ENCODE assay signal across 38 cellular contexts in genomic region chr12:121371404-121371803, GRCh38.
"Had no signal": no experiment of that assay in that cellular context is flagged by ENCODE, and none has a peak within 500 bp of the region (broad histone marks: within the 10 kb centered on the region; RNA-seq: fewer than 3 reads in every experiment).

No MANE protein-coding gene starts in this region.

- H3K27ac ChIP-seq: body of pancreas, brain microvascular endothelial cell, breast epithelium, WERI-Rb-1 had no signal

- H3K4me3 ChIP-seq: body of pancreas, breast epithelium had no signal

- H3K36me3 ChIP-seq: brain microvascular endothelial cell, breast epithelium, WERI-Rb-1 had no signal

- ATAC-seq: activated CD4-positive, alpha-beta T cell treated with anti-CD3 and anti-CD28 coated beads for 36 hours; activated CD4-positive, CD25-positive, alpha-beta regulatory T cell treated with anti-CD3 and anti-CD28 coated beads, Interleukin-2, amount 50 U/mL, for 24 hours; activated CD8-positive, alpha-beta memory T cell treated with anti-CD3 and anti-CD28 coated beads, Interleukin-2, amount 10 ng/mL, durations not matched to agents 7 days and 5 days; activated CD8-positive, alpha-beta T cell treated with anti-CD3 and anti-CD28 coated beads, Interleukin-2, amount 10 ng/mL, durations not matched to agents 7 days and 5 days; activated naive CD8-positive, alpha-beta T cell treated with anti-CD3 and anti-CD28 coated beads, Interleukin-2, amount 50 U/mL, for 24 hours; body of pancreas; WTC11 had no signal

- H3K27ac Mint-ChIP-seq: activated CD4-positive, alpha-beta memory T cell treated with anti-CD3 and anti-CD28 coated beads, Interleukin-2, amount 10 ng/mL, durations not matched to agents 7 days and 5 days; activated CD4-positive, alpha-beta T cell treated with anti-CD3 and anti-CD28 coated beads for 36 hours; activated CD4-positive, alpha-beta T cell treated with anti-CD3 and anti-CD28 coated beads, Interleukin-2, amount 10 ng/mL, durations not matched to agents 7 days and 5 days; activated CD8-positive, alpha-beta memory T cell treated with anti-CD3 and anti-CD28 coated beads, Interleukin-2, amount 10 ng/mL, durations not matched to agents 7 days and 5 days; activated CD8-positive, alpha-beta T cell treated with anti-CD3 and anti-CD28 coated beads, Interleukin-2, amount 10 ng/mL, durations not matched to agents 7 days and 5 days; activated naive CD4-positive, alpha-beta T cell treated with anti-CD3 and anti-CD28 coated beads, Interleukin-2, amount 10 ng/mL, durations not matched to agents 7 days and 5 days; activated naive CD8-positive, alpha-beta T cell; activated naive CD8-positive, alpha-beta T cell treated with anti-CD3 and anti-CD28 coated beads, Interleukin-2, amount 10 ng/mL, durations not matched to agents 7 days and 5 days; activated naive CD8-positive, alpha-beta T cell treated with anti-CD3 and anti-CD28 coated beads, Interleukin-2, amount 50 U/mL, for 24 hours; activated T-cell treated with anti-CD3 and anti-CD28 coated beads, Interleukin-2, amount 50 U/mL, for 24 hours; activated T-helper 2 cell treated with anti-CD3 and anti-CD28 coated beads, Interferon-gamma antibody, Interleukin-2, Interleukin-4, amounts not matched to agents 10 μg/mL and 5 μg/mL and 100 μg/mL, durations not matched to agents 14 hours and 24 hours and 36 hours; T-helper 1 cell treated with Interleukin-12 subunit alpha and Interleukin-12 subunit beta and Interleukin-4 antibody, amounts not matched to agents 30 μg/mL and 1 μg/mL, for 36 hours; T-helper 2 cell treated with Interferon-gamma antibody and Interleukin-4, amounts not matched to agents 5 μg/mL and 100 μg/mL, for 36 hours; WTC11 had no signal

- H3K4me1 Mint-ChIP-seq: activated CD4-positive, alpha-beta memory T cell treated with anti-CD3 and anti-CD28 coated beads, Interleukin-2, amount 10 ng/mL, durations not matched to agents 7 days and 5 days; activated CD4-positive, alpha-beta T cell treated with anti-CD3 and anti-CD28 coated beads for 36 hours; activated CD4-positive, alpha-beta T cell treated with anti-CD3 and anti-CD28 coated beads, Interleukin-2, amount 10 ng/mL, durations not matched to agents 7 days and 5 days; activated naive CD4-positive, alpha-beta T cell treated with anti-CD3 and anti-CD28 coated beads, Interleukin-2, amount 10 ng/mL, durations not matched to agents 7 days and 5 days; activated naive CD4-positive, alpha-beta T cell treated with anti-CD3 and anti-CD28 coated beads, Interleukin-2, amount 50 U/mL, for 24 hours; activated naive CD8-positive, alpha-beta T cell treated with anti-CD3 and anti-CD28 coated beads, Interleukin-2, amount 50 U/mL, for 24 hours; WTC11 had no signal

- H3K27me3 ChIP-seq: body of pancreas, brain microvascular endothelial cell, breast epithelium had no signal

- H3K36me3 Mint-ChIP-seq: activated CD8-positive, alpha-beta memory T cell treated with anti-CD3 and anti-CD28 coated beads, Interleukin-2, amount 10 ng/mL, durations not matched to agents 7 days and 5 days; activated naive CD4-positive, alpha-beta T cell treated with anti-CD3 and anti-CD28 coated beads, Interleukin-2, amount 10 ng/mL, durations not matched to agents 7 days and 5 days; activated naive CD4-positive, alpha-beta T cell treated with anti-CD3 and anti-CD28 coated beads, Interleukin-2, amount 50 U/mL, for 24 hours; activated naive CD8-positive, alpha-beta T cell; activated naive CD8-positive, alpha-beta T cell treated with anti-CD3 and anti-CD28 coated beads, Interleukin-2, amount 10 ng/mL, durations not matched to agents 7 days and 5 days; WTC11 had no signal

- FAIRE-seq: astrocyte had no signal

- H3K4me3 Mint-ChIP-seq: activated CD4-positive, alpha-beta memory T cell treated with anti-CD3 and anti-CD28 coated beads, Interleukin-2, amount 10 ng/mL, durations not matched to agents 7 days and 5 days; activated CD4-positive, alpha-beta T cell treated with anti-CD3 and anti-CD28 coated beads for 36 hours; activated CD4-positive, alpha-beta T cell treated with anti-CD3 and anti-CD28 coated beads, Interleukin-2, amount 10 ng/mL, durations not matched to agents 7 days and 5 days; activated CD8-positive, alpha-beta memory T cell treated with anti-CD3 and anti-CD28 coated beads, Interleukin-2, amount 10 ng/mL, durations not matched to agents 7 days and 5 days; activated CD8-positive, alpha-beta T cell treated with anti-CD3 and anti-CD28 coated beads, Interleukin-2, amount 10 ng/mL, durations not matched to agents 7 days and 5 days; activated naive CD4-positive, alpha-beta T cell treated with anti-CD3 and anti-CD28 coated beads, Interleukin-2, amount 10 ng/mL, durations not matched to agents 7 days and 5 days; activated naive CD4-positive, alpha-beta T cell treated with anti-CD3 and anti-CD28 coated beads, Interleukin-2, amount 50 U/mL, for 24 hours; activated naive CD8-positive, alpha-beta T cell; activated naive CD8-positive, alpha-beta T cell treated with anti-CD3 and anti-CD28 coated beads, Interleukin-2, amount 10 ng/mL, durations not matched to agents 7 days and 5 days; activated naive CD8-positive, alpha-beta T cell treated with anti-CD3 and anti-CD28 coated beads, Interleukin-2, amount 50 U/mL, for 24 hours; activated T-cell treated with anti-CD3 and anti-CD28 coated beads, Interleukin-2, amount 50 U/mL, for 24 hours; T-helper 1 cell treated with Interleukin-12 subunit alpha and Interleukin-12 subunit beta and Interleukin-4 antibody, amounts not matched to agents 30 μg/mL and 1 μg/mL, for 36 hours; T-helper 2 cell treated with Interferon-gamma antibody and Interleukin-4, amounts not matched to agents 5 μg/mL and 100 μg/mL, for 36 hours; WTC11 had no signal

- H3K9me3 Mint-ChIP-seq: activated CD4-positive, alpha-beta memory T cell treated with anti-CD3 and anti-CD28 coated beads, Interleukin-2, amount 10 ng/mL, durations not matched to agents 7 days and 5 days; activated naive CD4-positive, alpha-beta T cell treated with anti-CD3 and anti-CD28 coated beads, Interleukin-2, amount 50 U/mL, for 24 hours; activated naive CD8-positive, alpha-beta T cell treated with anti-CD3 and anti-CD28 coated beads, Interleukin-2, amount 10 ng/mL, durations not matched to agents 7 days and 5 days; activated naive CD8-positive, alpha-beta T cell treated with anti-CD3 and anti-CD28 coated beads, Interleukin-2, amount 50 U/mL, for 24 hours; activated T-cell treated with anti-CD3 and anti-CD28 coated beads, Interleukin-2, amount 50 U/mL, for 24 hours; activated T-helper 2 cell treated with anti-CD3 and anti-CD28 coated beads, Interferon-gamma antibody, Interleukin-2, Interleukin-4, amounts not matched to agents 10 μg/mL and 5 μg/mL and 100 μg/mL, durations not matched to agents 14 hours and 24 hours and 36 hours; T-helper 1 cell treated with Interleukin-12 subunit alpha and Interleukin-12 subunit beta and Interleukin-4 antibody, amounts not matched to agents 30 μg/mL and 1 μg/mL, for 36 hours; T-helper 2 cell treated with Interferon-gamma antibody and Interleukin-4, amounts not matched to agents 5 μg/mL and 100 μg/mL, for 36 hours had no signal

- H3K4me1 ChIP-seq: breast epithelium had no signal

- H3K9me3 ChIP-seq: body of pancreas, breast epithelium had no signal

- H3K27me3 Mint-ChIP-seq: activated CD4-positive, alpha-beta T cell treated with anti-CD3 and anti-CD28 coated beads for 36 hours; activated naive CD4-positive, alpha-beta T cell treated with anti-CD3 and anti-CD28 coated beads, Interleukin-2, amount 50 U/mL, for 24 hours; activated T-cell treated with anti-CD3 and anti-CD28 coated beads, Interleukin-2, amount 50 U/mL, for 24 hours had no signal

- DNase-seq: activated CD4-positive, alpha-beta memory T cell treated with anti-CD3 and anti-CD28 coated beads, Interleukin-2, amount 10 ng/mL, durations not matched to agents 7 days and 5 days; activated CD4-positive, alpha-beta T cell treated with anti-CD3 and anti-CD28 coated beads for 1 hour; activated CD4-positive, alpha-beta T cell treated with anti-CD3 and anti-CD28 coated beads for 36 hours; activated CD4-positive, alpha-beta T cell treated with anti-CD3 and anti-CD28 coated beads for 48 hours; activated CD4-positive, alpha-beta T cell treated with anti-CD3 and anti-CD28 coated beads, Interleukin-2, amount 10 ng/mL, durations not matched to agents 7 days and 5 days; activated CD4-positive, alpha-beta T cell treated with anti-CD3 and anti-CD28 coated beads, Interleukin-2, amount 50 U/mL, for 48 hours; activated CD4-positive, CD25-positive, alpha-beta regulatory T cell; activated CD8-positive, alpha-beta memory T cell treated with anti-CD3 and anti-CD28 coated beads for 24 hours; activated CD8-positive, alpha-beta memory T cell treated with anti-CD3 and anti-CD28 coated beads, Interleukin-2, amount 10 ng/mL, durations not matched to agents 7 days and 5 days; activated CD8-positive, alpha-beta memory T cell treated with anti-CD3 and anti-CD28 coated beads, Interleukin-2, amount 50 U/mL, for 48 hours; activated CD8-positive, alpha-beta T cell treated with anti-CD3 and anti-CD28 coated beads, Interleukin-2, amount 10 ng/mL, durations not matched to agents 7 days and 5 days; activated effector memory CD4-positive, alpha-beta T cell treated with Interleukin-2 at 50 U/mL for 16 hours; activated gamma-delta T cell; activated naive CD4-positive, alpha-beta T cell treated with anti-CD3 and anti-CD28 coated beads, Interleukin-2, amount 10 ng/mL, durations not matched to agents 7 days and 5 days; activated naive CD4-positive, alpha-beta T cell treated with Interleukin-2 at 50 U/mL for 16 hours; activated naive CD8-positive, alpha-beta T cell treated with anti-CD3 and anti-CD28 coated beads, Interleukin-2, amount 10 ng/mL, durations not matched to agents 7 days and 5 days; activated naive CD8-positive, alpha-beta T cell treated with anti-CD3 and anti-CD28 coated beads, Interleukin-2, amount 50 U/mL, for 24 hours; activated T-cell treated with anti-CD3 and anti-CD28 coated beads, Interleukin-2, amount 50 U/mL, for 24 hours; activated T-cell treated with anti-CD3 and anti-CD28 coated beads, Interleukin-2, amount 50 U/mL, for 48 hours; amygdala; anterior cingulate cortex; body of pancreas; brain microvascular endothelial cell; central memory CD4-positive, alpha-beta T cell; cerebellar nuclear complex; T-helper 1 cell; T-helper 2 cell; T-helper 9 cell; WERI-Rb-1 had no signal
